In the genomic region with DNA sequence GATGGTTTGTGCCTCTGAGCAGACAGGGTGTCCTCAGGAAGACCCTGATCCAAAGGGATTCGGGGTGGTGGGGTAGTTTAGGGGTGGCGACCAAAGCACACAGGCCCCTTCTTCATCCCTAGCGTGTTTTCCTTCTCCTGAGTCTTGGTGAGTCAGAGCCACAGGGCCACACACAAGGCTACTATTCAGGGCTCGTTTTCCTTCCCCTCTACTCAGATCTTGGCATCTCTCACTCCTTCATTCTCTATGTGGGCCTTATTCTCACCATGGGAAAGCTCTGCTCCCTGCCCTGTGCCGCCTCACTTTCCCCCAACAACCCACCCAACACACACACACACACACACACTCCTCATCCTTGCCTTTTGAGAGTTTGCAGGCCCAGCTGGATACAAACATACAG, we compare ENCODE assay signal across 11 cellular contexts. TPM values are rescaled to one million over a fixed set of nuclear protein-coding genes. Genes with fewer than 3 reads are reported as not detected.
A peak's percentile ranks its signal among the peaks of the same experiment; 100 is the strongest.
DNase-seq lines count a peak whose midpoint lies in the region; ATAC-seq and TF ChIP-seq lines count a peak whose summit lies in the region.
"Had no signal": no experiment of that assay in that cellular context is flagged by ENCODE, and none has a peak within 500 bp of the region (broad histone marks: within the 10 kb centered on the region; RNA-seq: fewer than 3 reads in every experiment).

No MANE protein-coding gene starts in this region.

- no peak overlapping the region for H3K4me3 ChIP-seq in fibroblast of pulmonary artery (replicated peaks; ENCODE audit: low read depth, low read length)
- no peak overlapping the region for H3K4me3 ChIP-seq in rectal smooth muscle tissue (ENCODE audit: low read length)
- no peak overlapping the region for H3K4me3 ChIP-seq in ovary

- 46 to 58% (median 46%) methylated on average over 5 of the region's 5 CpGs for WGBS in ovary, 3 donors

- no peak for TF ChIP-seq EP300 in ovary (IDR thresholded peaks at IDR 0.05)

- H3K9ac ChIP-seq in rectal smooth muscle tissue (ENCODE audit: low read length), result no peak overlapping the region

- peaks cover 15% of the 10 kb centered on the region for H3K27me3 Mint-ChIP-seq in activated B cell treated with CpG ODN at 0.5 μM for 24 hours

- no peak for TF ChIP-seq POLR2A in ovary (IDR thresholded peaks at IDR 0.05)

- H3K27ac ChIP-seq in rectal smooth muscle tissue (ENCODE audit: low read depth, low read length) (peak overlapping the region; percentile 69), ovary (no peak overlapping the region)

- H3K27me3 ChIP-seq in rectal smooth muscle tissue (ENCODE audit: control insufficient read depth, insufficient read depth, low read length), result no peaks in the 10 kb centered on the region
- H3K27me3 ChIP-seq in ovary, result no peaks in the 10 kb centered on the region

- H3K4me3 Mint-ChIP-seq in activated B cell treated with CpG ODN at 0.5 μM for 24 hours, result no peak overlapping the region

- H3K9me3 ChIP-seq in ovary, result no peaks in the 10 kb centered on the region

- intact Hi-C loops in activated B cell treated with CpG ODN at 0.5 μM for 24 hours (cut with micrococcal nuclease) (loop anchor here (5.0 kb wide), 1 partner anchor 927 kb away; the partner anchor contains the start of gene MAGI3), ovary (cut with DNase I) (loop anchor here in 3 of 4 donors (5.0 kb wide), 1 partner anchor 73 kb away; no protein-coding TSS in a partner anchor)

- no peaks in the 10 kb centered on the region for H3K36me3 Mint-ChIP-seq in activated B cell treated with CpG ODN at 0.5 μM for 24 hours (ENCODE audit: low read depth)
- H3K36me3 Mint-ChIP-seq: activated naive CD4-positive, alpha-beta T cell treated with anti-CD3 and anti-CD28 coated beads, Interleukin-2, amount 50 U/mL, for 24 hours; CD4-positive, CD25-positive, alpha-beta regulatory T cell had no signal

- ATAC-seq in activated B cell treated with CpG ODN at 0.5 μM for 24 hours (ENCODE audit: low read depth), result no peak
- no peak for ATAC-seq in GM18870 (IDR thresholded peaks at IDR 0.05; ENCODE audit: unreplicated experiment)

- POLR2A ChIA-PET in activated B cell treated with CpG ODN at 0.5 μM for 24 hours (lab: Charles Lee), result no interaction called here

- H3K4me1 Mint-ChIP-seq in activated B cell treated with CpG ODN at 0.5 μM for 24 hours, result peaks cover 54% of the 10 kb centered on the region

- H3K4me1 ChIP-seq in rectal smooth muscle tissue (ENCODE audit: control insufficient read depth, insufficient read depth, low read length) (peaks cover 6% of the 10 kb centered on the region), ovary (ENCODE audit: insufficient read depth) (no peaks in the 10 kb centered on the region)

- peak overlapping the region; percentile 88 for H3K27ac Mint-ChIP-seq in activated B cell treated with CpG ODN at 0.5 μM for 24 hours

- TF ChIP-seq CTCF in activated B cell treated with CpG ODN at 0.5 μM for 24 hours (IDR thresholded peaks at IDR 0.05), result no peak
- TF ChIP-seq CTCF in fibroblast of pulmonary artery (IDR thresholded peaks at IDR 0.05; ENCODE audit: low read length, missing control alignments), result no peak
- no peak for TF ChIP-seq CTCF in ovary (IDR thresholded peaks at IDR 0.05)

- no peaks in the 10 kb centered on the region for H3K9me3 Mint-ChIP-seq in activated B cell treated with CpG ODN at 0.5 μM for 24 hours
- H3K9me3 Mint-ChIP-seq: activated naive CD4-positive, alpha-beta T cell treated with anti-CD3 and anti-CD28 coated beads, Interleukin-2, amount 50 U/mL, for 24 hours; CD4-positive, CD25-positive, alpha-beta regulatory T cell; neural crest cell had no signal

- peak; percentile 57 for DNase-seq in COLO829 (ENCODE audit: low spot score)
- DNase-seq in activated B cell treated with CpG ODN at 0.5 μM for 24 hours, result no peak
- DNase-seq in fibroblast of pulmonary artery (ENCODE audit: low read depth), result peak; percentile 46
- DNase-seq in NCI-H2107 treated with DMSO at 0.1 percent for 48 hours (lab: John Stamatoyannopoulos, UW; ENCODE audit: unreplicated experiment), result no peak
- DNase-seq in activated T-cell treated with anti-CD3 and anti-CD28 coated beads, Interleukin-2, amount 50 U/mL, for 1 hour, result no peak
- no peak for DNase-seq in ovary

- H3K36me3 ChIP-seq in rectal smooth muscle tissue (ENCODE audit: control insufficient read depth, insufficient read depth, low read length) (no peaks in the 10 kb centered on the region), ovary (no peaks in the 10 kb centered on the region)

- CTCF ChIA-PET in activated B cell treated with CpG ODN at 0.5 μM for 24 hours (lab: Charles Lee), result interaction anchor here (1.3 to 6.2 kb wide), 5 partner anchors 8 to 74 kb away, joined by 3 to 49 read pairs (median 8); partner anchors contain the start of gene CTTNBP2NL

RNA-seq across cellular contexts. Expression of gene WNT2B, which starts 43.6 kb away (rescaled TPM):
- total RNA-seq in activated B cell treated with CpG ODN at 0.5 μM for 24 hours (1.0 and 1.4 TPM in 2 replicates), ovary (10 to 100 TPM; 13.8 to 57.3 (median 45.1) TPM)
- polyA plus RNA-seq in ovary, result 10 to 100 TPM; 12.8 to 13.0 TPM

Comparison
In these comparisons a context has a peak if more than half of its experiments do, and no peak if none do; other contexts are left out.
1. DNase-seq: peak in COLO829 (single experiment) and fibroblast of pulmonary artery (single experiment); none in activated B cell treated with CpG ODN at 0.5 μM for 24 hours (single experiment), NCI-H2107 treated with DMSO at 0.1 percent for 48 hours (single experiment), activated T-cell treated with anti-CD3 and anti-CD28 coated beads, Interleukin-2, amount 50 U/mL, for 1 hour (single experiment) and ovary (0 of 5).